ENCODE assay signal across 22 cellular contexts in the genomic region with DNA sequence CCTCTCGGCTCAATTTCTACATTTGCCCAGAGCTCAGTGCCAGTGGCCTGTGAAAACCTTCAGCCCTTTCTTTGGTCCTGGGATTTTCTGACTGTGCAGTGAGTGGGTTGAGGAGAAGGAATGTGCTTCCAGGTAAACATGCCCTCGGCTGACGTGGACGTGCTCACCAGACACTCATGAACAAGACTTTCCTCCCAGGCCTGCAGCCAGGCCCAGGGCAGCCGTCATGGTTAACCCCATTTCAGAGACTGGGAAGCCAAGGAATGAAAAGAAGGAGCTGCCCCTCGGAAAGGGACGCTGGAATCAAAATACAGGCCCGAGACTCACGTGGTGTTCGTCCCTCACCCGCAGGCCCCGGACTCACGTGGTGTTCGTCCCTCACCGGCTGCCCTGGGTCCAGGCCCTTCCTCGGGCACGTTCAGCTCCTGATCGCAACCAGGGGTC. TPM values are rescaled to one million over a fixed set of nuclear protein-coding genes. Genes with fewer than 3 reads are reported as not detected.
"Had no signal": no experiment of that assay in that cellular context is flagged by ENCODE, and none has a peak within 500 bp of the region (broad histone marks: within the 10 kb centered on the region; RNA-seq: fewer than 3 reads in every experiment).

No MANE protein-coding gene starts in this region.

- DNase-seq: activated CD4-positive, alpha-beta T cell treated with anti-CD3 and anti-CD28 coated beads, Interleukin-2, amount 50 U/mL, for 1 hour; activated CD4-positive, CD25-positive, alpha-beta regulatory T cell treated with anti-CD3 and anti-CD28 coated beads, Interleukin-2, amount 50 U/mL, for 72 hours; activated CD8-positive, alpha-beta memory T cell treated with anti-CD3 and anti-CD28 coated beads, Interleukin-2, amount 50 U/mL, for 4 hours; activated naive CD4-positive, alpha-beta T cell treated with anti-CD3 and anti-CD28 coated beads for 36 hours; activated T-cell treated with anti-CD3 and anti-CD28 coated beads, Interleukin-2, amount 50 U/mL, for 4 hours; effector CD8-positive, alpha-beta T cell; foreskin fibroblast; hippocampal formation; islet precursor cell; mesenchymal stem cell; small intestine; stimulated activated CD4-positive, alpha-beta T cell treated with anti-CD3 and anti-CD28 coated beads, Interleukin-15, amount 100 ng/mL, for 24 hours; stimulated activated CD4-positive, alpha-beta T cell treated with anti-CD3 and anti-CD28 coated beads, Interleukin-2, amount 100 ng/mL, for 48 hours; stimulated activated naive CD8-positive, alpha-beta T cell treated with anti-CD3 and anti-CD28 coated beads, Interleukin-15, amount 100 ng/mL, for 72 hours had no signal

- H3K36me3 Mint-ChIP-seq: naive thymus-derived CD8-positive, alpha-beta T cell had no signal

- H3K27ac Mint-ChIP-seq: activated naive CD4-positive, alpha-beta T cell treated with anti-CD3 and anti-CD28 coated beads for 36 hours; stimulated activated naive CD8-positive, alpha-beta T cell treated with anti-CD3 and anti-CD28 coated beads, Interleukin-15, amount 100 ng/mL, for 72 hours had no signal

- H2AFZ ChIP-seq: parathyroid adenoma had no signal

- H3K36me3 ChIP-seq: ascending aorta, neutrophil had no signal

- H3K9me3 Mint-ChIP-seq: activated naive CD4-positive, alpha-beta T cell treated with anti-CD3 and anti-CD28 coated beads for 36 hours; activated T-cell treated with anti-CD3 and anti-CD28 coated beads, Interleukin-2, amount 50 U/mL, for 4 hours; naive thymus-derived CD8-positive, alpha-beta T cell; stimulated activated naive CD8-positive, alpha-beta T cell treated with anti-CD3 and anti-CD28 coated beads, Interleukin-15, amount 100 ng/mL, for 72 hours had no signal

- H3K27ac ChIP-seq: ascending aorta, neutrophil, parathyroid adenoma had no signal

- H3K27me3 ChIP-seq: ascending aorta had no signal

- H3K9ac ChIP-seq: parathyroid adenoma had no signal

- H3K4me1 ChIP-seq: ascending aorta, parathyroid adenoma had no signal

- H3K4me3 ChIP-seq: ascending aorta had no signal

- H3K9me3 ChIP-seq: ascending aorta, neutrophil had no signal

- H3K4me3 Mint-ChIP-seq: activated naive CD4-positive, alpha-beta T cell treated with anti-CD3 and anti-CD28 coated beads for 36 hours; activated T-cell treated with anti-CD3 and anti-CD28 coated beads, Interleukin-2, amount 50 U/mL, for 4 hours; naive thymus-derived CD8-positive, alpha-beta T cell; stimulated activated naive CD8-positive, alpha-beta T cell treated with anti-CD3 and anti-CD28 coated beads, Interleukin-15, amount 100 ng/mL, for 72 hours had no signal

RNA-seq across cellular contexts. Expression of a gene that starts 8.8 kb away (rescaled TPM):
- total RNA-seq: activated naive CD4-positive, alpha-beta T cell treated with anti-CD3 and anti-CD28 coated beads for 36 hours; activated T-cell treated with anti-CD3 and anti-CD28 coated beads, Interleukin-2, amount 50 U/mL, for 4 hours; ascending aorta; left lobe of liver; naive thymus-derived CD8-positive, alpha-beta T cell; T-helper 1 cell treated with Interleukin-12 subunit alpha and Interleukin-12 subunit beta and Interleukin-4 antibody, amounts not matched to agents 30 ng/mL and 1 ng/mL, for 36 hours; temporal lobe; urinary bladder had no signal
- polyA plus RNA-seq: naive thymus-derived CD8-positive, alpha-beta T cell; small intestine; urinary bladder had no signal

RNA-seq across cellular contexts. Expression of a gene that starts 16.6 kb away (rescaled TPM):
- total RNA-seq: activated naive CD4-positive, alpha-beta T cell treated with anti-CD3 and anti-CD28 coated beads for 36 hours; activated T-cell treated with anti-CD3 and anti-CD28 coated beads, Interleukin-2, amount 50 U/mL, for 4 hours; ascending aorta; left lobe of liver; naive thymus-derived CD8-positive, alpha-beta T cell; T-helper 1 cell treated with Interleukin-12 subunit alpha and Interleukin-12 subunit beta and Interleukin-4 antibody, amounts not matched to agents 30 ng/mL and 1 ng/mL, for 36 hours; temporal lobe; urinary bladder had no signal
- polyA plus RNA-seq: naive thymus-derived CD8-positive, alpha-beta T cell; urinary bladder had no signal
